In the genomic region with DNA sequence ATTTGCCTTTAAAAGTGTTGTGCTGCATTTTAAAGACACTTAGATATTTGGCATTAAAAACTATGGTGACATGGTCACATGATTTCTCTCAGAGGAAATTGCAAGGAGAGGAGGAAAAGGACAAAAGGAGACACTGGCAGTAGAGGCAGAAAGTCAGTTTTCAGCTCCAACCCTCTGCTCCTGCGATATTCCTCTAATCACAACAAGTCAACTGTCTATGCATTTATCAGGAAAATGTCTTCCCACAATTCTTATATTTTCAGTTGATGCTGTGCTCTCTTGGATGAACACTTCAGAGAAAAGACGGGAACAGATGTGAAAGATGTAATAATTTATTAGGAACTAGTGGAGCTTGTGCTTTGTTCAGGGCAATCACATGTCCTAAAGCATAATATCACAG, we compare ENCODE assay signal across 18 cellular contexts.
"Had no signal": no experiment of that assay in that cellular context is flagged by ENCODE, and none has a peak within 500 bp of the region (broad histone marks: within the 10 kb centered on the region; RNA-seq: fewer than 3 reads in every experiment).

No MANE protein-coding gene starts in this region.

- DNase-seq: Kasumi-1, MM.1S, NCI-H1092 treated with DMSO at 0.1 percent for 48 hours, NCI-H1436, NCI-H187, NCI-H2029, NCI-H2081 treated with DMSO at 0.1 percent for 48 hours, NCI-H2171, NCI-H226, NCI-H446, NCI-H510A, NCI-H524 treated with DMSO at 0.1 percent for 48 hours, NCI-H69, NCI-H774, Right ventricle myocardium superior, RPMI8226 had no signal

- H3K4me3 Mint-ChIP-seq: IgD-negative memory B cell had no signal

- H3K27ac Mint-ChIP-seq: IgD-negative memory B cell had no signal

- H3K4me1 Mint-ChIP-seq: IgD-negative memory B cell had no signal

- H3K36me3 Mint-ChIP-seq: IgD-negative memory B cell had no signal

- ATAC-seq: K562 had no signal
